8 cellular contexts compared by ENCODE assay signal in the genomic region with DNA sequence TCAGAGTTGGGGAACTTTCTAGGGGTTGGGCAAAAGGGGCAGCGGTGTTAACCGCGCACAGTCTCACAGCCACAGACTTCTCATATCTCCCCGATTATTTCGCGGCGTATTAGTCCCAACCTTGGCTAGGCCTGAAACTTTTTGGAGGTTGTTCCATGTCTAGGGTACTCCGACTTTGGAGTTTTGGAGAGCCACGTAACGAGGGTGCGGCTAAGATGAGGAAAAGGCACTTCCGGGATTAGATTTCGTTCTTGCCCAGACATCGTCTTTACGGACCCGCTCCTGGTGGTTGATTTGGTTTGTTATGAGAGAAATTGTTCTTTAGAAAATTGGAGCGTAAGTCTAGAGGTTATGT. TPM values are rescaled to one million over a fixed set of nuclear protein-coding genes. Genes with fewer than 3 reads are reported as not detected.
A peak's percentile ranks its signal among the peaks of the same experiment; 100 is the strongest.
DNase-seq lines count a peak whose midpoint lies in the region; ATAC-seq and TF ChIP-seq lines count a peak whose summit lies in the region.

No MANE protein-coding gene starts in this region.

- peak overlapping the region; percentile 98 for H3K4me3 Mint-ChIP-seq in activated CD4-positive, alpha-beta T cell treated with anti-CD3 and anti-CD28 coated beads, Interleukin-2, amount 10 ng/mL, durations not matched to agents 7 days and 5 days

- TF ChIP-seq CTCF in foreskin fibroblast (IDR thresholded peaks at IDR 0.05; ENCODE audit: low read depth, low read length) (no peak), retinal pigment epithelial cell (conservative IDR thresholded peaks at IDR 0.05; ENCODE audit: low read depth, low read length) (no peak)

- peaks cover 52% of the 10 kb centered on the region for H3K4me1 Mint-ChIP-seq in activated CD4-positive, alpha-beta T cell treated with anti-CD3 and anti-CD28 coated beads, Interleukin-2, amount 10 ng/mL, durations not matched to agents 7 days and 5 days

- no peak for ATAC-seq in GM21367 (IDR thresholded peaks at IDR 0.05; ENCODE audit: unreplicated experiment)

- no peaks in the 10 kb centered on the region for H3K9me3 Mint-ChIP-seq in activated CD4-positive, alpha-beta T cell treated with anti-CD3 and anti-CD28 coated beads, Interleukin-2, amount 10 ng/mL, durations not matched to agents 7 days and 5 days

- H3K36me3 Mint-ChIP-seq in activated CD4-positive, alpha-beta T cell treated with anti-CD3 and anti-CD28 coated beads, Interleukin-2, amount 10 ng/mL, durations not matched to agents 7 days and 5 days (ENCODE audit: low read depth), result peaks cover 2% of the 10 kb centered on the region

- H3K27ac Mint-ChIP-seq in activated CD4-positive, alpha-beta T cell treated with anti-CD3 and anti-CD28 coated beads, Interleukin-2, amount 10 ng/mL, durations not matched to agents 7 days and 5 days, result peak overlapping the region; percentile 98

- DNase-seq in CD1c-positive myeloid dendritic cell (ENCODE audit: extremely low spot score), result peak; percentile 57
- peak; percentile 20 for DNase-seq in HK-2 (ENCODE audit: unreplicated experiment)
- peak; percentile 43 for DNase-seq in activated CD4-positive, alpha-beta T cell treated with anti-CD3 and anti-CD28 coated beads, Interleukin-2, amount 10 ng/mL, durations not matched to agents 7 days and 5 days
- DNase-seq in foreskin fibroblast, result peak in 1 of 2 donors; percentile 54
- no peak for DNase-seq in retinal pigment epithelial cell (ENCODE audit: low read depth)
- DNase-seq in cerebellar nuclear complex (lab: John Stamatoyannopoulos, UW), result no peak
- no peak for DNase-seq in globus pallidus (ENCODE audit: low spot score)

- no peaks in the 10 kb centered on the region for H3K27me3 Mint-ChIP-seq in activated CD4-positive, alpha-beta T cell treated with anti-CD3 and anti-CD28 coated beads, Interleukin-2, amount 10 ng/mL, durations not matched to agents 7 days and 5 days

- H3K4me3 ChIP-seq in foreskin fibroblast (ENCODE audit: low read depth in 1 of 2, low read length in 2 of 2) (peak overlapping the region; percentile 75 to 96), retinal pigment epithelial cell (ENCODE audit: low read length) (peak overlapping the region; percentile 99)

- CTCF ChIA-PET in activated CD4-positive, alpha-beta T cell treated with anti-CD3 and anti-CD28 coated beads, Interleukin-2, amount 10 ng/mL, durations not matched to agents 7 days and 5 days (lab: Charles Lee), result no interaction called here

- POLR2A ChIA-PET in activated CD4-positive, alpha-beta T cell treated with anti-CD3 and anti-CD28 coated beads, Interleukin-2, amount 10 ng/mL, durations not matched to agents 7 days and 5 days (lab: Charles Lee), result no interaction called here

RNA-seq across cellular contexts. Expression of a gene that starts 0.5 kb away (rescaled TPM):
- total RNA-seq in activated CD4-positive, alpha-beta T cell treated with anti-CD3 and anti-CD28 coated beads, Interleukin-2, amount 10 ng/mL, durations not matched to agents 7 days and 5 days, result 10 to 100 TPM; 85.5 to 86.8 TPM

RNA-seq across cellular contexts. Expression of a gene that starts 1.1 kb away (rescaled TPM):
- total RNA-seq in activated CD4-positive, alpha-beta T cell treated with anti-CD3 and anti-CD28 coated beads, Interleukin-2, amount 10 ng/mL, durations not matched to agents 7 days and 5 days, result 10 to 100 TPM; 56.8 to 64.5 TPM

Comparison
In these comparisons a context has a peak if more than half of its experiments do, and no peak if none do; other contexts are left out.
1. DNase-seq: peak in CD1c-positive myeloid dendritic cell (single experiment), HK-2 (single experiment) and activated CD4-positive, alpha-beta T cell treated with anti-CD3 and anti-CD28 coated beads, Interleukin-2, amount 10 ng/mL, durations not matched to agents 7 days and 5 days (single experiment); none in retinal pigment epithelial cell (single experiment), cerebellar nuclear complex (0 of 2) and globus pallidus (single experiment).